Comparison of ENCODE assay signal across 18 cellular contexts in the genomic region with DNA sequence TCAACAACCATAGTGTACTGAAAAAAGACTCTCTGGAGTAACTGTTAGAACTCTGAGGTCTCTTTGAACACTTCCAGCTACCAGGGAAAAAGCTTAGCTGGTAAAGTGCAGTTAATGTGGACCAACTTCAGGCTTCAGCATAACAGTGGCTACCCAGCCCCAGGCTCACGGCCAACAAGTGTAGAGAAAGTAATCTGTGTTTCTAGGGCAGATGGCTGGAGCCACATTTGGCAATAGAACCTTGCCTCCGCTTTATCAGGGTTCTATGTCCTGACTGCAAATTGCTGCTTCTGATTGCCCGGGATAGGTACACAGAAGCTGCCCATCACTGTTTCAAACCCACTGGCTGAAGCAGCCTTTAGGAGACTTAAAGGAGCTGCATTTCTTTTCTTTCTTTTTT.
DNase-seq lines count a peak whose midpoint lies in the region; ATAC-seq, FAIRE-seq and TF ChIP-seq lines count a peak whose summit lies in the region.
"Had no signal": no experiment of that assay in that cellular context is flagged by ENCODE, and none has a peak within 500 bp of the region (broad histone marks: within the 10 kb centered on the region; RNA-seq: fewer than 3 reads in every experiment).

No MANE protein-coding gene starts in this region.

- H4K20me1 ChIP-seq in mammary epithelial cell (ENCODE audit: insufficient read depth, low read length) = no peaks in the 10 kb centered on the region
- H4K20me1 ChIP-seq in astrocyte (ENCODE audit: insufficient read depth, low read length) = no peaks in the 10 kb centered on the region
- H4K20me1 ChIP-seq: BLaER1 treated with 17β-estradiol and CSF1 and Interleukin-3, amounts not matched to agents 10 nM and 100 nM had no signal

- H3K27me3 ChIP-seq in mammary epithelial cell (ENCODE audit: insufficient read depth, low read length) (no peaks in the 10 kb centered on the region), breast epithelium (peaks cover 0 to 12% of the 10 kb centered on the region in 2 donors), astrocyte (ENCODE audit: insufficient read depth, low read length) (no peaks in the 10 kb centered on the region), testis (no peaks in the 10 kb centered on the region)
- H3K27me3 ChIP-seq: BLaER1 treated with 17β-estradiol and CSF1 and Interleukin-3, amounts not matched to agents 10 nM and 100 nM had no signal

- no peak overlapping the region for H3K4me2 ChIP-seq in mammary epithelial cell (ENCODE audit: insufficient read depth, low read depth, low read length)
- no peak overlapping the region for H3K4me2 ChIP-seq in astrocyte (ENCODE audit: low read length)
- H3K4me2 ChIP-seq: BLaER1 treated with 17β-estradiol and CSF1 and Interleukin-3, amounts not matched to agents 10 nM and 100 nM; PC-9 had no signal

- H3K27ac ChIP-seq in mammary epithelial cell (ENCODE audit: insufficient read depth, low read depth, low read length) (no peak overlapping the region), breast epithelium (no peak overlapping the region), astrocyte (ENCODE audit: low read depth, low read length) (no peak overlapping the region), testis (no peak overlapping the region)
- H3K27ac ChIP-seq: BLaER1 treated with 17β-estradiol and CSF1 and Interleukin-3, amounts not matched to agents 10 nM and 100 nM; PC-9 had no signal

- H3K9ac ChIP-seq in mammary epithelial cell (ENCODE audit: insufficient read depth, low read length) = no peak overlapping the region
- no peak overlapping the region for H3K9ac ChIP-seq in astrocyte (ENCODE audit: low read length)
- H3K9ac ChIP-seq: BLaER1 treated with 17β-estradiol and CSF1 and Interleukin-3, amounts not matched to agents 10 nM and 100 nM had no signal

- in situ Hi-C loops in mammary epithelial cell (cut with MboI; ENCODE audit: low sequenced_read_pairs in 2 of 2) = no loop called here

- FAIRE-seq in astrocyte (lab: Jason Lieb, UNC) = no peak
- FAIRE-seq: H54 had no signal

- TF ChIP-seq POLR2A in breast epithelium (IDR thresholded peaks at IDR 0.05) (no peak), testis (IDR thresholded peaks at IDR 0.05) (no peak)

- no peaks in the 10 kb centered on the region for H3K36me3 ChIP-seq in mammary epithelial cell (ENCODE audit: insufficient read depth, low read length)
- H3K36me3 ChIP-seq in breast epithelium = no peaks in the 10 kb centered on the region
- H3K36me3 ChIP-seq in astrocyte (ENCODE audit: insufficient read depth, low read length) = no peaks in the 10 kb centered on the region
- H3K36me3 ChIP-seq in testis (ENCODE audit: low read depth, missing control alignments) = no peaks in the 10 kb centered on the region
- H3K36me3 ChIP-seq: BLaER1 treated with 17β-estradiol and CSF1 and Interleukin-3, amounts not matched to agents 10 nM and 100 nM had no signal

- H3K27me3 Mint-ChIP-seq in astrocyte (ENCODE audit: low read depth, unreplicated experiment) (peaks cover 3% of the 10 kb centered on the region), HFFc6 (ENCODE audit: insufficient read depth) (peaks cover 19% of the 10 kb centered on the region)

- H3K79me2 ChIP-seq in mammary epithelial cell (ENCODE audit: insufficient read depth, low read length) (no peaks in the 10 kb centered on the region), astrocyte (ENCODE audit: insufficient read depth, low read length) (no peaks in the 10 kb centered on the region)

- H3K4me3 Mint-ChIP-seq in astrocyte (ENCODE audit: unreplicated experiment) (no peak overlapping the region), HFFc6 (no peak overlapping the region)

- no TSS peak for BruUV-seq in mammary epithelial cell (replicated peaks; lab: Mats Ljungman, UMichigan)

- CTCF ChIA-PET in mammary epithelial cell (lab: Charles Lee; ENCODE audit: low non-redundant PET) = no interaction called here

- peaks cover 16% of the 10 kb centered on the region for H3K4me1 ChIP-seq in mammary epithelial cell (ENCODE audit: insufficient read depth, low read length)
- no peaks in the 10 kb centered on the region for H3K4me1 ChIP-seq in breast epithelium
- peaks cover 5% of the 10 kb centered on the region for H3K4me1 ChIP-seq in astrocyte (ENCODE audit: insufficient read depth, low read length)
- no peaks in the 10 kb centered on the region for H3K4me1 ChIP-seq in testis

- H3K4me1 Mint-ChIP-seq in astrocyte (ENCODE audit: low read depth, unreplicated experiment) = peaks cover 4% of the 10 kb centered on the region
- H3K4me1 Mint-ChIP-seq in HFFc6 (ENCODE audit: low read depth) = peaks cover 19% of the 10 kb centered on the region

- intact Hi-C loops in mammary epithelial cell (cut with micrococcal nuclease) (no loop called here), breast epithelium (cut with DNase I; ENCODE audit: low total_unique reads) (no loop called here), testis (cut with DNase I; ENCODE audit: low total_unique reads) (no loop called here)

- 17% methylated on average over 3 of the region's 3 CpGs for whole genome bisulfite sequencing in mammary epithelial cell (ENCODE audit: low coverage, missing lambda C conversion rate)
- WGBS in testis, 2 donors = 38 to 60% methylated on average over 3 of the region's 3 CpGs

- H2AFZ ChIP-seq in mammary epithelial cell (ENCODE audit: low read depth, low read length) = peak overlapping the region; percentile 61
- H2AFZ ChIP-seq in astrocyte (ENCODE audit: low read depth, low read length) = no peak overlapping the region
- H2AFZ ChIP-seq: PC-9 had no signal

- H3K9me3 ChIP-seq in mammary epithelial cell (replicated peaks; ENCODE audit: insufficient read depth, low read length) = no peaks in the 10 kb centered on the region
- H3K9me3 ChIP-seq in breast epithelium = no peaks in the 10 kb centered on the region
- H3K9me3 ChIP-seq in astrocyte (ENCODE audit: insufficient read depth, low read depth, low read length) = no peaks in the 10 kb centered on the region
- no peaks in the 10 kb centered on the region for H3K9me3 ChIP-seq in testis

- DNase-seq in mammary epithelial cell = no peak
- no peak for DNase-seq in breast epithelium (ENCODE audit: low spot score in 2 of 2)
- DNase-seq in astrocyte (ENCODE audit: low read depth) = peak; percentile 28
- DNase-seq in medulla oblongata (ENCODE audit: extremely low spot score) = peak; percentile 36
- peak; percentile 66 for DNase-seq in testis
- DNase-seq in epidermal melanocyte (ENCODE audit: insufficient read length, low spot score) = no peak
- DNase-seq in HFFc6 = no peak
- DNase-seq: 8988T, DMS153, MV-4-11, NCI-H1417 treated with DMSO at 0.1 percent for 48 hours, NCI-H2081 treated with DMSO at 0.1 percent for 48 hours, NCI-H2227 treated with DMSO at 0.1 percent for 48 hours, NCI-H69, PC-9 had no signal

- no peak for ATAC-seq in HG02970 (IDR thresholded peaks at IDR 0.05; ENCODE audit: low FRiP score, unreplicated experiment)

- H3K27ac Mint-ChIP-seq in astrocyte (ENCODE audit: unreplicated experiment) (no peak overlapping the region), HFFc6 (no peak overlapping the region)

- H3K9me3 Mint-ChIP-seq in astrocyte (ENCODE audit: unreplicated experiment) (no peaks in the 10 kb centered on the region), HFFc6 (peaks cover 7% of the 10 kb centered on the region)

- dilution Hi-C loops in mammary epithelial cell (cut with HindIII; ENCODE audit: low sequenced_read_pairs) = no loop called here

- no peaks in the 10 kb centered on the region for H3K36me3 Mint-ChIP-seq in astrocyte (ENCODE audit: low read depth, unreplicated experiment)
- 0 out of 2 replicates have a peak, but pooled peaks cover 13% of the 10 kb centered on the region for H3K36me3 Mint-ChIP-seq in HFFc6 (ENCODE audit: low read depth)

- no peak for TF ChIP-seq CTCF in mammary epithelial cell (conservative IDR thresholded peaks at IDR 0.05 in 1 of 2, IDR thresholded peaks at IDR 0.05 in 1 of 2; ENCODE audit: extremely low read depth in 1 of 2, insufficient read depth in 1 of 2, low read depth in 1 of 2, low read length in 2 of 2)
- no peak for TF ChIP-seq CTCF in breast epithelium (IDR thresholded peaks at IDR 0.05)
- no peak for TF ChIP-seq CTCF in astrocyte (IDR thresholded peaks at IDR 0.05; ENCODE audit: insufficient read depth, low read depth, low read length)
- no peak for TF ChIP-seq CTCF in testis (IDR thresholded peaks at IDR 0.05)
- no peak for TF ChIP-seq CTCF in HFFc6 (IDR thresholded peaks at IDR 0.05)

- H3K4me3 ChIP-seq in mammary epithelial cell (replicated peaks in 1 of 3; ENCODE audit: insufficient read depth in 1 of 3, low read depth in 2 of 3, low read length in 3 of 3) = no peak overlapping the region
- no peak overlapping the region for H3K4me3 ChIP-seq in breast epithelium
- H3K4me3 ChIP-seq in astrocyte (ENCODE audit: insufficient read depth, low read depth, low read length) = no peak overlapping the region
- H3K4me3 ChIP-seq in testis = no peak overlapping the region
- H3K4me3 ChIP-seq: BLaER1 treated with 17β-estradiol and CSF1 and Interleukin-3, amounts not matched to agents 10 nM and 100 nM; PC-9 had no signal

Comparison
In these comparisons a context has a peak if more than half of its experiments do, and no peak if none do; other contexts are left out.
1. DNase-seq: peak in astrocyte (single experiment), medulla oblongata (single experiment) and testis (single experiment); none in mammary epithelial cell (single experiment), breast epithelium (0 of 2), epidermal melanocyte (single experiment) and HFFc6 (single experiment).